19 cellular contexts compared by ENCODE assay signal in genomic region chr1:36419158-36419557, GRCh38. TPM values are rescaled to one million over a fixed set of nuclear protein-coding genes. Genes with fewer than 3 reads are reported as not detected.
DNase-seq lines count a peak whose midpoint lies in the region; ATAC-seq and TF ChIP-seq lines count a peak whose summit lies in the region.
"Had no signal": no experiment of that assay in that cellular context is flagged by ENCODE, and none has a peak within 500 bp of the region (broad histone marks: within the 10 kb centered on the region; RNA-seq: fewer than 3 reads in every experiment).

No MANE protein-coding gene starts in this region.

- no peak overlapping the region for H3K9ac ChIP-seq in subcutaneous abdominal adipose tissue (ENCODE audit: low read length in 5 of 5)
- H3K9ac ChIP-seq in neuronal stem cell (ENCODE audit: low read depth, low read length, poor library complexity): no peak overlapping the region

- no peak overlapping the region for H4K8ac ChIP-seq in neuronal stem cell (ENCODE audit: low read depth, low read length)

- H3K36me3 ChIP-seq in left ventricle myocardium inferior (peaks cover 13% of the 10 kb centered on the region), subcutaneous abdominal adipose tissue (ENCODE audit: control insufficient read depth in 5 of 5, insufficient read depth in 5 of 5, low read length in 5 of 5) (peaks cover 10 to 25% (median 21%) of the 10 kb centered on the region in 5 donors), neuronal stem cell (replicated peaks in 1 of 2; ENCODE audit: control insufficient read depth in 2 of 2, insufficient read depth in 2 of 2, low read length in 2 of 2) (peaks cover 7 to 54% of the 10 kb centered on the region in 2 donors)
- H3K36me3 ChIP-seq: BE2C had no signal

- H3K4me2 ChIP-seq in neuronal stem cell (ENCODE audit: insufficient read depth, low read length, poor library complexity, severe bottlenecking): no peak overlapping the region
- H3K4me2 ChIP-seq: PC-9 had no signal

- no peak overlapping the region for H2BK5ac ChIP-seq in neuronal stem cell (ENCODE audit: low read length)

- H3K27me3 ChIP-seq in left ventricle myocardium inferior (ENCODE audit: low read depth): no peaks in the 10 kb centered on the region
- H3K27me3 ChIP-seq in subcutaneous abdominal adipose tissue (ENCODE audit: control insufficient read depth in 5 of 5, insufficient read depth in 4 of 5, low read length in 5 of 5): no peaks in the 10 kb centered on the region
- no peaks in the 10 kb centered on the region for H3K27me3 ChIP-seq in neuronal stem cell (ENCODE audit: control insufficient read depth in 3 of 3, insufficient read depth in 3 of 3, low read depth in 1 of 3, low read length in 3 of 3)
- H3K27me3 ChIP-seq: BE2C had no signal

- no peak overlapping the region for H3K14ac ChIP-seq in neuronal stem cell (ENCODE audit: low read length)

- intact Hi-C loops in left ventricle myocardium inferior (cut with micrococcal nuclease): no loop called here

- no peak overlapping the region for H3K4ac ChIP-seq in neuronal stem cell (ENCODE audit: low read length)

- in situ Hi-C loops in G401 (cut with HindIII; ENCODE audit: low sequenced_read_pairs): no loop called here

- H3K23ac ChIP-seq in neuronal stem cell (ENCODE audit: low read depth, low read length, poor library complexity): no peak overlapping the region

- H4K91ac ChIP-seq in neuronal stem cell (ENCODE audit: low read depth, low read length, poor library complexity): no peak overlapping the region

- peak; percentile 8 for DNase-seq in G401 (ENCODE audit: low spot score)
- peak; percentile 18 for DNase-seq in NCI-H446 treated with DMSO at 0.1 percent for 48 hours (lab: John Stamatoyannopoulos, UW)
- DNase-seq in left ventricle myocardium inferior: no peak
- no peak for DNase-seq in neuronal stem cell (ENCODE audit: low spot score)
- DNase-seq in NCI-H1930 (lab: John Stamatoyannopoulos, UW): no peak
- DNase-seq: BE2C, DND-41, MM.1S, NCI-H1048, NCI-H1417 treated with DMSO at 0.1 percent for 48 hours, NCI-H187, NCI-H510A treated with DMSO at 0.1 percent for 48 hours, NCI-H748 treated with DMSO at 0.1 percent for 48 hours, PC-9, RPMI8226, SIG-M5 had no signal

- no peak overlapping the region for H2BK15ac ChIP-seq in neuronal stem cell (ENCODE audit: low read length)

- no peak overlapping the region for H2BK12ac ChIP-seq in neuronal stem cell (ENCODE audit: low read length)

- no peak overlapping the region for H2AK5ac ChIP-seq in neuronal stem cell (ENCODE audit: low read depth, low read length)

- H3K4me1 ChIP-seq in left ventricle myocardium inferior: peaks cover 20% of the 10 kb centered on the region
- peaks cover 7 to 36% (median 27%) of the 10 kb centered on the region in 5 donors for H3K4me1 ChIP-seq in subcutaneous abdominal adipose tissue (ENCODE audit: control insufficient read depth in 5 of 5, insufficient read depth in 5 of 5, low read length in 5 of 5)
- H3K4me1 ChIP-seq in neuronal stem cell (ENCODE audit: control insufficient read depth in 2 of 2, insufficient read depth in 1 of 2, low read depth in 1 of 2, low read length in 2 of 2): no peaks in the 10 kb centered on the region
- H3K4me1 ChIP-seq: BE2C had no signal

- no peaks in the 10 kb centered on the region for H3K79me1 ChIP-seq in neuronal stem cell (ENCODE audit: low read depth, low read length)

- no peak for ATAC-seq in HG03439 (IDR thresholded peaks at IDR 0.05; ENCODE audit: unreplicated experiment)
- ATAC-seq: SK-N-SH treated with all-trans-retinoic acid at 6 μM for 48 hours had no signal

- peak overlapping the region; percentile 5 for H3K27ac ChIP-seq in left ventricle myocardium inferior (replicated peaks)
- peak overlapping the region; percentile 89 for H3K27ac ChIP-seq in subcutaneous abdominal adipose tissue (ENCODE audit: low read depth, low read length)
- no peak overlapping the region for H3K27ac ChIP-seq in neuronal stem cell (replicated peaks; ENCODE audit: low read length)
- H3K27ac ChIP-seq: PC-9 had no signal

- no peaks in the 10 kb centered on the region for H3K9me3 ChIP-seq in left ventricle myocardium inferior (replicated peaks)
- no peaks in the 10 kb centered on the region for H3K9me3 ChIP-seq in subcutaneous abdominal adipose tissue (ENCODE audit: control insufficient read depth in 5 of 5, low read length in 5 of 5)
- no peaks in the 10 kb centered on the region for H3K9me3 ChIP-seq in neuronal stem cell (replicated peaks in 1 of 2; ENCODE audit: control insufficient read depth in 2 of 2, insufficient read depth in 1 of 2, low read depth in 1 of 2, low read length in 2 of 2)
- H3K9me3 ChIP-seq: BE2C had no signal

- no CpG with 5 or more reads among the region's 4 CpGs for WGBS in neuronal stem cell (ENCODE audit: extremely low coverage in 2 of 2, insufficient read length in 2 of 2, insufficient replicate concordance in 1 of 2), 2 donors

- no peak overlapping the region for H2BK120ac ChIP-seq in neuronal stem cell (ENCODE audit: low read depth, low read length)

- H3K4me3 ChIP-seq in left ventricle myocardium inferior (no peak overlapping the region), subcutaneous abdominal adipose tissue (ENCODE audit: low read depth in 1 of 5, low read length in 5 of 5) (no peak overlapping the region), neuronal stem cell (ENCODE audit: low read length in 2 of 2) (no peak overlapping the region)
- H3K4me3 ChIP-seq: PC-9 had no signal

- H2AFZ ChIP-seq in neuronal stem cell (ENCODE audit: low read length): no peak overlapping the region
- H2AFZ ChIP-seq: PC-9 had no signal

- no peak for TF ChIP-seq CTCF in left ventricle myocardium inferior (IDR thresholded peaks at IDR 0.05; ENCODE audit: borderline replicate concordance)

- H3K18ac ChIP-seq in neuronal stem cell (ENCODE audit: low read length): no peak overlapping the region

RNA-seq across cellular contexts. Expression of gene LSM10, which starts 21.4 kb away (rescaled TPM):
- 37.5 and 57.9 TPM in 2 replicates for total RNA-seq in G401 (2014; rRNA removed; shearing (Covaris generic))
- 53.6 TPM for total RNA-seq in left ventricle myocardium inferior
- polyA plus RNA-seq in neuronal stem cell (2013, experiment 1 of 2): 46.9 TPM
- polyA plus RNA-seq in neuronal stem cell (2013, experiment 2 of 2): 46.5 TPM

RNA-seq across cellular contexts. Expression of gene OSCP1, which starts 31.1 kb away (rescaled TPM):
- total RNA-seq in G401 (2014; rRNA removed; shearing (Covaris generic)): 16.2 and 27.3 TPM in 2 replicates
- total RNA-seq in left ventricle myocardium inferior: 7.1 TPM
- 7.2 TPM for polyA plus RNA-seq in neuronal stem cell (2013, experiment 1 of 2)
- polyA plus RNA-seq in neuronal stem cell (2013, experiment 2 of 2): 7.9 TPM

RNA-seq across cellular contexts. Expression of gene STK40, which starts 33.4 kb away (rescaled TPM):
- 13.6 and 19.9 TPM in 2 replicates for total RNA-seq in G401 (2014; rRNA removed; shearing (Covaris generic))
- total RNA-seq in left ventricle myocardium inferior: 69.8 TPM
- polyA plus RNA-seq in neuronal stem cell (2013, experiment 1 of 2): 49.4 TPM
- 50.2 TPM for polyA plus RNA-seq in neuronal stem cell (2013, experiment 2 of 2)

RNA-seq across cellular contexts. Expression of gene MRPS15, which starts 45.0 kb away (rescaled TPM):
- 120 and 145 TPM in 2 replicates for total RNA-seq in G401 (2014; rRNA removed; shearing (Covaris generic))
- 108 TPM for total RNA-seq in left ventricle myocardium inferior
- 128 TPM for polyA plus RNA-seq in neuronal stem cell (2013, experiment 1 of 2)
- 126 TPM for polyA plus RNA-seq in neuronal stem cell (2013, experiment 2 of 2)

Comparison
In these comparisons a context has a peak if more than half of its experiments do, and no peak if none do; other contexts are left out.
1. DNase-seq: peak in G401 (single experiment) and NCI-H446 treated with DMSO at 0.1 percent for 48 hours (single experiment); none in left ventricle myocardium inferior (single experiment), neuronal stem cell (single experiment) and NCI-H1930 (0 of 2).